In the genomic region with DNA sequence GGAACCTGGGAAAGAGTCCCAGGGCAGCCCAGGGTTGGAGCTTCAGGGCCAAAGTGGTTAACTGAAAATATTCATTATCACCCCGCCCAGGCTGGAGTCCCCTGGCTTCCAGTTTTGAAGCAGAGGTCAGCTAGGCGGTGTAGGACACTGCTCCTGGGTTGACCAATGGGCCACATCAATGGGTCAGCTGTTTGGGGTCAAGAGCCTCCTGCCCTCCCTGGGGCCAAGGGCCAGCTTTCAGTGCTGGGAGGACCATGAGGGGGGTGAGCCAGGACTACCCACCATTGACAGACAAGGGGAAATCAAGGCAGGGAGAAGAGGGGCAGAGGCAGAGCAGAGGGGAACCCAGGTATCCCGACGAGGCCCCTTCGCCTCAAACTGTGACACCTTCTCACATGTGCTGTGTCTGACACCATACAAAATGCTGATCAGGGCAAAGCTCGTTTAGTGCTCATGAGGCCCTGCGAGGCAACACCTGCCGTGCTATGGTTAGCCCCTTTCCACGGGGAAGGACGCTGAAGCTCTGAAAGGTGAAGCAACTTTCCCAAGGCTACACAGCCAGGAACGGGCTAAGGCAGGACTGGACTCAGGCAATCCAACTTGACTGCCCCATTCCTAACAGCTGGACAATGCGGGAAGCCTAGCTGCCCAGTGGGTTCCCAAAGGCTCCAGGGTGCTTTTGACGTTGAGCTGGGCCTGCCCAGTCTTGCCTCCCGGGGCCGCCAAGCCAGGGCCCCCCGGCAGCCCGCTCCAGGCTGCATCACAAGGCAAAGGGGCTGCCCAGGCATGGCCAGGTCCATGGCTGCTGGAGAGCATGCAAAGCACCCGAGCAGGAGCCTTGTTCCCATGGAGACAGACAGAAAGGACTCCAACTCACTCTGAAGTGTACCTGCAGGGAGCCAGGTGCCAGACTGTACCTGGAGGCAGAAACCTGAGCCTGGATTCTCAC, we compare ENCODE assay signal across 2 cellular contexts.
TF ChIP-seq lines count a peak whose summit lies in the region.

No MANE protein-coding gene starts in this region.

TF ChIP-seq in GM23338, 12 proteins besides CTCF, POLR2A, EP300 and RAD21 (continues in another document):
- TF ChIP-seq POLR2AphosphoS5 (IDR thresholded peaks at IDR 0.05; ENCODE audit: low read depth) (no peak), JUNB (IDR thresholded peaks at IDR 0.05; ENCODE audit: unreplicated experiment) (no peak), ETS1 (IDR thresholded peaks at IDR 0.05) (no peak), REST (IDR thresholded peaks at IDR 0.05; ENCODE audit: unreplicated experiment) (no peak), NANOG (IDR thresholded peaks at IDR 0.05; ENCODE audit: borderline replicate concordance) (no peak)
- TF ChIP-seq, protein P1, sequence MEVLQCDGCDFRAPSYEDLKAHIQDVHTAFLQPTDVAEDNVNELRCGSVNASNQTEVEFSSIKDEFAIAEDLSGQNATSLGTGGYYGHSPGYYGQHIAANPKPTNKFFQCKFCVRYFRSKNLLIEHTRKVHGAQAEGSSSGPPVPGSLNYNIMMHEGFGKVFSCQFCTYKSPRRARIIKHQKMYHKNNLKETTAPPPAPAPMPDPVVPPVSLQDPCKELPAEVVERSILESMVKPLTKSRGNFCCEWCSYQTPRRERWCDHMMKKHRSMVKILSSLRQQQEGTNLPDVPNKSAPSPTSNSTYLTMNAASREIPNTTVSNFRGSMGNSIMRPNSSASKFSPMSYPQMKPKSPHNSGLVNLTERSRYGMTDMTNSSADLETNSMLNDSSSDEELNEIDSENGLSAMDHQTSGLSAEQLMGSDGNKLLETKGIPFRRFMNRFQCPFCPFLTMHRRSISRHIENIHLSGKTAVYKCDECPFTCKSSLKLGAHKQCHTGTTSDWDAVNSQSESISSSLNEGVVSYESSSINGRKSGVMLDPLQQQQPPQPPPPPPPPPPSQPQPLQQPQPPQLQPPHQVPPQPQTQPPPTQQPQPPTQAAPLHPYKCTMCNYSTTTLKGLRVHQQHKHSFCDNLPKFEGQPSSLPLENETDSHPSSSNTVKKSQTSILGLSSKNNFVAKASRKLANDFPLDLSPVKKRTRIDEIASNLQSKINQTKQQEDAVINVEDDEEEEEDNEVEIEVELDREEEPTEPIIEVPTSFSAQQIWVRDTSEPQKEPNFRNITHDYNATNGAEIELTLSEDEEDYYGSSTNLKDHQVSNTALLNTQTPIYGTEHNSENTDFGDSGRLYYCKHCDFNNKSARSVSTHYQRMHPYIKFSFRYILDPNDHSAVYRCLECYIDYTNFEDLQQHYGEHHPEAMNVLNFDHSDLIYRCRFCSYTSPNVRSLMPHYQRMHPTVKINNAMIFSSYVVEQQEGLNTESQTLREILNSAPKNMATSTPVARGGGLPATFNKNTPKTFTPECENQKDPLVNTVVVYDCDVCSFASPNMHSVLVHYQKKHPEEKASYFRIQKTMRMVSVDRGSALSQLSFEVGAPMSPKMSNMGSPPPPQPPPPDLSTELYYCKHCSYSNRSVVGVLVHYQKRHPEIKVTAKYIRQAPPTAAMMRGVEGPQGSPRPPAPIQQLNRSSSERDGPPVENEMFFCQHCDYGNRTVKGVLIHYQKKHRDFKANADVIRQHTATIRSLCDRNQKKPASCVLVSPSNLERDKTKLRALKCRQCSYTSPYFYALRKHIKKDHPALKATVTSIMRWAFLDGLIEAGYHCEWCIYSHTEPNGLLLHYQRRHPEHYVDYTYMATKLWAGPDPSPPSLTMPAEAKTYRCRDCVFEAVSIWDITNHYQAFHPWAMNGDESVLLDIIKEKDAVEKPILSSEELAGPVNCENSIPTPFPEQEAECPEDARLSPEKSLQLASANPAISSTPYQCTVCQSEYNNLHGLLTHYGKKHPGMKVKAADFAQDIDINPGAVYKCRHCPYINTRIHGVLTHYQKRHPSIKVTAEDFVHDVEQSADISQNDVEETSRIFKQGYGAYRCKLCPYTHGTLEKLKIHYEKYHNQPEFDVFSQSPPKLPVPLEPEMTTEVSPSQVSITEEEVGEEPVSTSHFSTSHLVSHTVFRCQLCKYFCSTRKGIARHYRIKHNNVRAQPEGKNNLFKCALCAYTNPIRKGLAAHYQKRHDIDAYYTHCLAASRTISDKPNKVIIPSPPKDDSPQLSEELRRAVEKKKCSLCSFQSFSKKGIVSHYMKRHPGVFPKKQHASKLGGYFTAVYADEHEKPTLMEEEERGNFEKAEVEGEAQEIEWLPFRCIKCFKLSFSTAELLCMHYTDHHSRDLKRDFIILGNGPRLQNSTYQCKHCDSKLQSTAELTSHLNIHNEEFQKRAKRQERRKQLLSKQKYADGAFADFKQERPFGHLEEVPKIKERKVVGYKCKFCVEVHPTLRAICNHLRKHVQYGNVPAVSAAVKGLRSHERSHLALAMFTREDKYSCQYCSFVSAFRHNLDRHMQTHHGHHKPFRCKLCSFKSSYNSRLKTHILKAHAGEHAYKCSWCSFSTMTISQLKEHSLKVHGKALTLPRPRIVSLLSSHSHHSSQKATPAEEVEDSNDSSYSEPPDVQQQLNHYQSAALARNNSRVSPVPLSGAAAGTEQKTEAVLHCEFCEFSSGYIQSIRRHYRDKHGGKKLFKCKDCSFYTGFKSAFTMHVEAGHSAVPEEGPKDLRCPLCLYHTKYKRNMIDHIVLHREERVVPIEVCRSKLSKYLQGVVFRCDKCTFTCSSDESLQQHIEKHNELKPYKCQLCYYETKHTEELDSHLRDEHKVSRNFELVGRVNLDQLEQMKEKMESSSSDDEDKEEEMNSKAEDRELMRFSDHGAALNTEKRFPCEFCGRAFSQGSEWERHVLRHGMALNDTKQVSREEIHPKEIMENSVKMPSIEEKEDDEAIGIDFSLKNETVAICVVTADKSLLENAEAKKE (CRISPR knock-in tag; IDR thresholded peaks at IDR 0.05) = no peak

TF ChIP-seq in endothelial cell of umbilical vein, 7 proteins besides CTCF, POLR2A, EP300 and RAD21:
- TF ChIP-seq MYC (IDR thresholded peaks at IDR 0.05; ENCODE audit: low read depth, low read length) (no peak), POLR2AphosphoS5 (IDR thresholded peaks at IDR 0.05; ENCODE audit: insufficient read depth, low read depth, low read length) (no peak), EZH2 (IDR thresholded peaks at IDR 0.05; ENCODE audit: borderline replicate concordance, low read depth, low read length, severe bottlenecking) (no peak), JUN (IDR thresholded peaks at IDR 0.05; ENCODE audit: borderline replicate concordance, insufficient read depth, insufficient read length, low read depth) (no peak), FOS (IDR thresholded peaks at IDR 0.05; ENCODE audit: borderline replicate concordance, insufficient read depth, low read length) (no peak), GATA2 (IDR thresholded peaks at IDR 0.05; ENCODE audit: insufficient read depth, insufficient read length, low read depth, low read length) (no peak)
- TF ChIP-seq, protein P2, sequence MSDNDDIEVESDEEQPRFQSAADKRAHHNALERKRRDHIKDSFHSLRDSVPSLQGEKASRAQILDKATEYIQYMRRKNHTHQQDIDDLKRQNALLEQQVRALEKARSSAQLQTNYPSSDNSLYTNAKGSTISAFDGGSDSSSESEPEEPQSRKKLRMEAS (IDR thresholded peaks at IDR 0.05; ENCODE audit: insufficient read depth, insufficient read length) = no peak
